ENCODE assay signal across 10 cellular contexts in genomic region chr6:161169690-161170089, GRCh38.
DNase-seq lines count a peak whose midpoint lies in the region; ATAC-seq and TF ChIP-seq lines count a peak whose summit lies in the region.
"Had no signal": no experiment of that assay in that cellular context is flagged by ENCODE, and none has a peak within 500 bp of the region (broad histone marks: within the 10 kb centered on the region; RNA-seq: fewer than 3 reads in every experiment).

No MANE protein-coding gene starts in this region.

- DNase-seq in NCI-H345 treated with DMSO at 0.1 percent for 48 hours (lab: John Stamatoyannopoulos, UW; ENCODE audit: unreplicated experiment) (peak; percentile 71), cerebellum (ENCODE audit: low spot score) (peak; percentile 69), retinal pigment epithelial cell (ENCODE audit: low read depth) (peak; percentile 62), iPS-NIHi7 (ENCODE audit: extremely low spot score) (no peak), hepatic stellate cell (ENCODE audit: low spot score) (no peak), T1000 (lab: John Stamatoyannopoulos, UW) (no peak)
- DNase-seq: activated gamma-delta T cell treated with Interleukin-2 at 50 U/mL for 16 hours, NCI-H187 treated with DMSO at 0.1 percent for 48 hours had no signal

- no peak overlapping the region for H3K4me3 ChIP-seq in retinal pigment epithelial cell (ENCODE audit: low read length)

- ATAC-seq in GM19438 (IDR thresholded peaks at IDR 0.05; ENCODE audit: low read depth, unreplicated experiment) (peak; percentile 12), HG03159 (IDR thresholded peaks at IDR 0.05; ENCODE audit: unreplicated experiment) (no peak)

- TF ChIP-seq CTCF in retinal pigment epithelial cell (conservative IDR thresholded peaks at IDR 0.05; ENCODE audit: low read depth, low read length), result no peak

Comparison
In these comparisons a context has a peak if more than half of its experiments do, and no peak if none do; other contexts are left out.
1. DNase-seq: peak in NCI-H345 treated with DMSO at 0.1 percent for 48 hours (single experiment), cerebellum (single experiment) and retinal pigment epithelial cell (single experiment); none in iPS-NIHi7 (single experiment), hepatic stellate cell (single experiment) and T1000 (single experiment).